In genomic region chr16:81365731-81366130, GRCh38 we compare ENCODE assay signal across 2 cellular contexts.
A peak's percentile ranks its signal among the peaks of the same experiment; 100 is the strongest.
TF ChIP-seq lines count a peak whose summit lies in the region.

No MANE protein-coding gene starts in this region.

TF ChIP-seq in WTC11, 78 proteins besides CTCF, POLR2A, EP300 and RAD21 (continues in another document):
- TF ChIP-seq, protein P1, sequence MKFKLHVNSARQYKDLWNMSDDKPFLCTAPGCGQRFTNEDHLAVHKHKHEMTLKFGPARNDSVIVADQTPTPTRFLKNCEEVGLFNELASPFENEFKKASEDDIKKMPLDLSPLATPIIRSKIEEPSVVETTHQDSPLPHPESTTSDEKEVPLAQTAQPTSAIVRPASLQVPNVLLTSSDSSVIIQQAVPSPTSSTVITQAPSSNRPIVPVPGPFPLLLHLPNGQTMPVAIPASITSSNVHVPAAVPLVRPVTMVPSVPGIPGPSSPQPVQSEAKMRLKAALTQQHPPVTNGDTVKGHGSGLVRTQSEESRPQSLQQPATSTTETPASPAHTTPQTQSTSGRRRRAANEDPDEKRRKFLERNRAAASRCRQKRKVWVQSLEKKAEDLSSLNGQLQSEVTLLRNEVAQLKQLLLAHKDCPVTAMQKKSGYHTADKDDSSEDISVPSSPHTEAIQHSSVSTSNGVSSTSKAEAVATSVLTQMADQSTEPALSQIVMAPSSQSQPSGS (CRISPR knock-in tag; IDR thresholded peaks at IDR 0.05; ENCODE audit: borderline replicate concordance, low read depth) = no peak
- TF ChIP-seq FOXP1 (CRISPR knock-in tag; IDR thresholded peaks at IDR 0.05; ENCODE audit: borderline replicate concordance) (no peak), TCF7 (CRISPR knock-in tag; IDR thresholded peaks at IDR 0.05; ENCODE audit: low read depth) (no peak), JUN (CRISPR knock-in tag; IDR thresholded peaks at IDR 0.05) (no peak), USF2 (CRISPR knock-in tag; IDR thresholded peaks at IDR 0.05) (no peak), ZBTB21 (CRISPR knock-in tag; IDR thresholded peaks at IDR 0.05; ENCODE audit: borderline replicate concordance) (no peak), RELA (CRISPR knock-in tag; IDR thresholded peaks at IDR 0.05; ENCODE audit: borderline replicate concordance) (no peak), IRF1 (CRISPR knock-in tag; IDR thresholded peaks at IDR 0.05) (no peak), ATF3 (CRISPR knock-in tag; conservative IDR thresholded peaks at IDR 0.05) (no peak), ZMAT4 (CRISPR knock-in tag; IDR thresholded peaks at IDR 0.05) (no peak), GRHL2 (CRISPR knock-in tag; IDR thresholded peaks at IDR 0.05; ENCODE audit: insufficient replicate concordance, severe bottlenecking) (no peak), SOX15 (CRISPR knock-in tag; IDR thresholded peaks at IDR 0.05) (no peak), ETV6 (CRISPR knock-in tag; IDR thresholded peaks at IDR 0.05) (no peak), ZNF423 (CRISPR knock-in tag; IDR thresholded peaks at IDR 0.05) (no peak), E2F5 (CRISPR knock-in tag; IDR thresholded peaks at IDR 0.05) (no peak)
- TF ChIP-seq, protein P2, sequence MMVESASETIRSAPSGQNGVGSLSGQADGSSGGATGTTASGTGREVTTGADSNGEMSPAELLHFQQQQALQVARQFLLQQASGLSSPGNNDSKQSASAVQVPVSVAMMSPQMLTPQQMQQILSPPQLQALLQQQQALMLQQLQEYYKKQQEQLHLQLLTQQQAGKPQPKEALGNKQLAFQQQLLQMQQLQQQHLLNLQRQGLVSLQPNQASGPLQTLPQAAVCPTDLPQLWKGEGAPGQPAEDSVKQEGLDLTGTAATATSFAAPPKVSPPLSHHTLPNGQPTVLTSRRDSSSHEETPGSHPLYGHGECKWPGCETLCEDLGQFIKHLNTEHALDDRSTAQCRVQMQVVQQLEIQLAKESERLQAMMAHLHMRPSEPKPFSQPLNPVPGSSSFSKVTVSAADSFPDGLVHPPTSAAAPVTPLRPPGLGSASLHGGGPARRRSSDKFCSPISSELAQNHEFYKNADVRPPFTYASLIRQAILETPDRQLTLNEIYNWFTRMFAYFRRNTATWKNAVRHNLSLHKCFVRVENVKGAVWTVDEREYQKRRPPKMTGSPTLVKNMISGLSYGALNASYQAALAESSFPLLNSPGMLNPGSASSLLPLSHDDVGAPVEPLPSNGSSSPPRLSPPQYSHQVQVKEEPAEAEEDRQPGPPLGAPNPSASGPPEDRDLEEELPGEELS (CRISPR knock-in tag; IDR thresholded peaks at IDR 0.05) = no peak
- TF ChIP-seq, protein P3, sequence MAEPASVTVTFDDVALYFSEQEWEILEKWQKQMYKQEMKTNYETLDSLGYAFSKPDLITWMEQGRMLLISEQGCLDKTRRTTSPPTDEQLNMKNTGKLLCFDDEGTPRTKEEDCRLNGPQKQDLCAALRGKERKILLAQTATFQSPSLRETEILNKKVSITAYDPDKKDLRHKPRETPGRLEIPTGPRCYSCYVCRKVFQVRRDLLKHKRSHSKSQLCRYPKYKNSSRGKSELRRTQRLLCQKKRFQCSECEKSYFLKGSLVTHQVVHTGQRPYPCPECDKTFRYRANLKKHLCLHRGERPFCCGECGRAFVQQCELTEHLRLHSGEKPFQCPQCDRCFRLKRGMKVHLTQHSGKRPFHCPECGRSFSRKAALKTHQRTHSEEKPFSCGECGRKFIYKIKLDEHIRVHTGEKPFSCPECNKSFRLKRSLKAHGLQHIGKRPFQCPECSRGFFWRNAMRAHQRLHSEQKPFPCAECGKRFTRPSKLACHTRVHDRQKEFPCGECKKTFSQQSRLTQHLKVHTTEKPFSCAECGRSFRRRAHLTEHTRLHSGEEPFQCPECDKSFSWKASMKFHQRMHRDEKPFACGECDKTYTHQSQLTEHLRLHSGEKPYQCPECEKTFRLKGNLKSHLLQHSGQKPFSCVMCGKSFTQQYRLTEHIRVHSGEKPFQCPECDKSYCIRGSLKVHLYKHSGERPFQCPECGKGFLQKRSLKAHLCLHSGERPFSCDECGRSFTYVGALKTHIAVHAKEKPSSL (CRISPR knock-in tag; conservative IDR thresholded peaks at IDR 0.05) = no peak

TF ChIP-seq in K562, 482 proteins besides CTCF, POLR2A, EP300 and RAD21:
- TF ChIP-seq POLR2H (tag; IDR thresholded peaks at IDR 0.05; ENCODE audit: low read depth) = no peak
- peak; percentile 26 for TF ChIP-seq RBM25 (IDR thresholded peaks at IDR 0.05; ENCODE audit: low read depth, low read length, severe bottlenecking)
TF ChIP-seq in K562: peak in this region for 1.
